In the genomic region with DNA sequence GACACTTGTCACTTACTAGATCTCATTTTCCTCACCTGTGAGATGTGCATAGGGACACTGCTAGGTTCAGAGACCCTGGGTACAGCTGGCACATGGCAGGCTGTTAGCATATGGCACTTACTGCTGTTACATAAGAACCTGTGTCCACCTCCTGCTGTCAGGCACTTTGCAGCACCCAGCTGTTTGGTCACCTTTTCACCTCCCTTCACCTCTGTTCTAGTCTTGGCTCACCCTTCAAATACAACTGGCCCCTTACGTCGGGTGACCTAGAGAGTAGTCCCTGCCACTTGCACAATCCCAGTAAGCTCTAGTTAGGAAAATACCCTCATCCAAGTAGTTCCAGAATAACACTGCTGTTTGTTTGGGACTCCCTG, we compare ENCODE assay signal across 8 cellular contexts.
A peak's percentile ranks its signal among the peaks of the same experiment; 100 is the strongest.
DNase-seq lines count a peak whose midpoint lies in the region; ATAC-seq and TF ChIP-seq lines count a peak whose summit lies in the region.

No MANE protein-coding gene starts in this region.

- H3K36me3 ChIP-seq in SK-N-MC (ENCODE audit: insufficient read depth, low read length) (no peaks in the 10 kb centered on the region), gastroesophageal sphincter (no peaks in the 10 kb centered on the region), skeletal muscle tissue (ENCODE audit: control insufficient read depth in 3 of 3, insufficient read depth in 3 of 3, low read length in 3 of 3) (no peaks in the 10 kb centered on the region)

- DNase-seq in DMS 273 treated with DMSO at 0.1 percent for 48 hours (lab: John Stamatoyannopoulos, UW), result peak; percentile 39
- DNase-seq in SK-N-MC (ENCODE audit: low read depth, low spot score), result no peak
- no peak for DNase-seq in posterior vena cava (ENCODE audit: low spot score)
- DNase-seq in activated gamma-delta T cell (lab: John Stamatoyannopoulos, UW), result no peak

- H3K9me3 ChIP-seq in SK-N-MC (ENCODE audit: low read depth, low read length) (no peaks in the 10 kb centered on the region), gastroesophageal sphincter (no peaks in the 10 kb centered on the region), skeletal muscle tissue (ENCODE audit: control insufficient read depth in 3 of 3, low read length in 3 of 3) (no peaks in the 10 kb centered on the region)

- ATAC-seq in gastroesophageal sphincter (no peak), GM21515 (IDR thresholded peaks at IDR 0.05; ENCODE audit: unreplicated experiment) (no peak), HG03135 (IDR thresholded peaks at IDR 0.05; ENCODE audit: unreplicated experiment) (no peak)

- H3K4me3 ChIP-seq in SK-N-MC, result peak overlapping the region; percentile 65
- H3K4me3 ChIP-seq in gastroesophageal sphincter, result peak overlapping the region in 1 of 2 donors; percentile 44
- peak overlapping the region; percentile 19 to 70 (median 55) for H3K4me3 ChIP-seq in skeletal muscle tissue (ENCODE audit: low read length in 3 of 3)

- H3K9ac ChIP-seq in SK-N-MC (ENCODE audit: insufficient read length), result no peak overlapping the region
- peak overlapping the region in 1 of 3 donors; percentile 66 for H3K9ac ChIP-seq in skeletal muscle tissue (ENCODE audit: low read depth in 1 of 3, low read length in 3 of 3)

- TF ChIP-seq POLR2A in gastroesophageal sphincter (IDR thresholded peaks at IDR 0.05), result no peak

- intact Hi-C loops in posterior vena cava (cut with DNase I), result no loop called here

- 0 to 30% methylated on average over 2 of the region's 2 CpGs for WGBS in gastroesophageal sphincter (ENCODE audit: low coverage in 1 of 2), 2 donors

- H3K4me1 ChIP-seq in gastroesophageal sphincter, result peaks cover 5 to 60% (median 27%) of the 10 kb centered on the region in 3 donors
- H3K4me1 ChIP-seq in skeletal muscle tissue (ENCODE audit: control insufficient read depth in 3 of 3, insufficient read depth in 3 of 3, low read length in 3 of 3), result peaks cover 32 to 67% (median 62%) of the 10 kb centered on the region in 3 donors

- TF ChIP-seq CTCF in gastroesophageal sphincter (IDR thresholded peaks at IDR 0.05), result no peak

- H3K27ac ChIP-seq in SK-N-MC (no peak overlapping the region), gastroesophageal sphincter (peak overlapping the region in 3 of 4 donors; percentile 77 to 86 (median 77)), skeletal muscle tissue (ENCODE audit: low read depth, low read length) (peak overlapping the region; percentile 21)

- H3K27me3 ChIP-seq in gastroesophageal sphincter (no peaks in the 10 kb centered on the region), skeletal muscle tissue (ENCODE audit: control insufficient read depth in 3 of 3, insufficient read depth in 3 of 3, low read length in 3 of 3) (no peaks in the 10 kb centered on the region)

- no peak for TF ChIP-seq EP300 in gastroesophageal sphincter (IDR thresholded peaks at IDR 0.05)
